ENCODE assay signal across 10 cellular contexts in the genomic region with DNA sequence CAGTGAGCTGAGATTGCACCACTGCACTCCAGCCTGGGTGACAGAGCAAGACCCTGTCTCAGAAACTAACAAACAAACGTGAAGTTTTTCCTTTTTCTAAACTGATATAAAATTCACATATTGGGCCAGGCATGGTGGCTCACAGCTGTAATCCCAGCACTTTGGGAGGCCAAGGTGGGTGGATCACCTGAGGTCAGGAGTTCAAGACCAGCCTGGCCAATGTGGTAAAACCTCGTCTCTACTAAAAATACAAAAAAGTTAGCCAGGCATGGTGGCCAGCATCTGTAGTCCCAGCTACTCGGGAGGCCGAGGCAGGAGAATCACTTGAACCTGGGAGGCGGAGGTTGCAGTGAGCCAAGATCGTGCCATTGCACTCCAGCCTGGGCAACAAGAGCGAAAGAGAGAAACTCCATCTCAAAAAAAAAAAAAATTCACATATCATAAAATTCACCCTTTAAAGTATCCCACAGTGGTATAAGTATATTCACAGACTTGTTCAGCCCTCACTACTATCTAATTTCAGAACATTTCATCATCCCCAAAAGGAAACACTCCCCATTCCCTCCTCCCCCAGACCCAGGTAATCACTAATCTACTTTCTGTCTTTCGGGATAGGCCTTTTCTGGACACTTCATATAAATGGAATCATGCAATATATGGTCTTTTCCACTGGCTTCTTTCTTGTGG. TPM values are rescaled to one million over a fixed set of nuclear protein-coding genes. Genes with fewer than 3 reads are reported as not detected.
"Had no signal": no experiment of that assay in that cellular context is flagged by ENCODE, and none has a peak within 500 bp of the region (broad histone marks: within the 10 kb centered on the region; RNA-seq: fewer than 3 reads in every experiment).

No MANE protein-coding gene starts in this region.

RNA-seq across cellular contexts. Expression of a gene that starts 34.6 kb away (rescaled TPM):
- total RNA-seq: dermis blood vessel endothelial cell, endothelial cell of umbilical vein, epithelial cell of proximal tubule, esophagus muscularis mucosa, fibroblast of lung, fibroblast of villous mesenchyme, left lobe of liver, left ventricle myocardium inferior, mammary epithelial cell had no signal
- polyA plus RNA-seq: endothelial cell of umbilical vein, fibroblast of lung, liver had no signal
